In the genomic region with DNA sequence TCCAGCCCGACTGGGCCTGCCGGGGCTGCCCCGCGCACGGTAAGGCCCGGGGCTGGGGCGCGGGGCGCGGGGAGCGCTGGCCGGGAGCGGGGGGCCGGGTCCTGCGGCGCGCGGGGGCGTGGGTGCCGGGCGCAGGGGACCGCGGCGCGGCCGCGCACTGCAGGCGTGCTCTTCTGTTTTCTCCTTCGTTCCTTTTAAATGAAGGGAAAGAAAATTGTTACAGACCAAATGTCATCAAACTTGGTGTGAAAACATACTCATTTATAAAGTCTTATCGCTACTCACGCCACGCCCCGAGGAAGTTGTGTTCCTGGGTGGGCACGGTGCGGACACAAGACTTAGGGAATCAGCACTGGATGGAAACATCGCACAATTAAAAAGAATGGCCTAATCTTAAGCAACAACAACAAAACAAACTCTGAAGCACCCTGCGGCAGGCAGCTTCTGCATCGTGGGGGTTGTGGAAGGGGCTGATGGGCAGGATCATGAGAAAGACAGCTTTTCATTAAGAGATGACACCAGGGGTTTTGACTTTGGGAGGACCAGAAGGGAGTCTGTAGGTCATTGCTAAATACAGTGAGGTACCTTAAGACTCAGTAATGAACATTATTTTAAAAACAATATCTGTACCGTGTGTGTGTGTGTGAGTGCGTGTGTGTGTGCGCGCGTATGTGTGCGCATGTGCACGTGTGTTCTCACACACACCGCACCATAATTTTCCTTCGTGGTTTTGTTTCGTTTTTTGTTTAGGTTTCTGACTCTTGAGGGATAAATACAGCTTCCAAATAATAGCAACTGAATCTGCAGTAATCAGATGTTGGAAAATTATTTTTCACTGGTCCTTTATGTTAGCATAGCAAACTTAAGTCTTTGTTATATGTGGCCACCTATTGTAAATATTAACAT, we compare ENCODE assay signal across 12 cellular contexts. TPM values are rescaled to one million over a fixed set of nuclear protein-coding genes. Genes with fewer than 3 reads are reported as not detected.
A peak's percentile ranks its signal among the peaks of the same experiment; 100 is the strongest.
DNase-seq lines count a peak whose midpoint lies in the region; ATAC-seq and TF ChIP-seq lines count a peak whose summit lies in the region.
"Had no signal": no experiment of that assay in that cellular context is flagged by ENCODE, and none has a peak within 500 bp of the region (broad histone marks: within the 10 kb centered on the region; RNA-seq: fewer than 3 reads in every experiment).

No MANE protein-coding gene starts in this region.

- H3K4me3 Mint-ChIP-seq in stimulated activated effector memory CD8-positive, alpha-beta T cell treated with anti-CD3 and anti-CD28 coated beads, Interleukin-12 subunit alpha, Interleukin-12 subunit beta, amount 100 ng/mL, for 72 hours: peak overlapping the region; percentile 24
- H3K4me3 Mint-ChIP-seq: activated B cell treated with CpG ODN at 0.5 μM for 24 hours; activated naive CD4-positive, alpha-beta T cell treated with anti-CD3 and anti-CD28 coated beads for 36 hours had no signal

- no peak for TF ChIP-seq POLR2A in spleen (IDR thresholded peaks at IDR 0.05)

- DNase-seq in MG63 (no peak), astrocyte of the spinal cord (ENCODE audit: low read depth, low spot score) (peak; percentile 33), left kidney (ENCODE audit: low read depth, low spot score) (peak; percentile 39), spleen (no peak)
- no peak for DNase-seq in stimulated activated effector memory CD8-positive, alpha-beta T cell treated with anti-CD3 and anti-CD28 coated beads, Interleukin-12 subunit alpha, Interleukin-12 subunit beta, amount 100 ng/mL, for 72 hours (ENCODE audit: low spot score in 2 of 2)
- DNase-seq: activated B cell treated with CpG ODN at 0.5 μM for 24 hours; activated naive CD4-positive, alpha-beta T cell treated with anti-CD3 and anti-CD28 coated beads for 36 hours; OCI-M1 had no signal

- peaks cover 0 to 7% (median 0%) of the 10 kb centered on the region in 6 donors for H3K4me1 ChIP-seq in spleen

- H3K27me3 ChIP-seq in MG63: peaks cover 11% of the 10 kb centered on the region
- peaks cover 0 to 79% (median 25%) of the 10 kb centered on the region in 7 donors for H3K27me3 ChIP-seq in spleen (replicated peaks in 1 of 7)

- no peak overlapping the region for H3K27ac ChIP-seq in spleen
- H3K27ac ChIP-seq: KMS-11 had no signal

- H3K9me3 Mint-ChIP-seq in stimulated activated effector memory CD8-positive, alpha-beta T cell treated with anti-CD3 and anti-CD28 coated beads, Interleukin-12 subunit alpha, Interleukin-12 subunit beta, amount 100 ng/mL, for 72 hours: no peaks in the 10 kb centered on the region
- H3K9me3 Mint-ChIP-seq: activated B cell treated with CpG ODN at 0.5 μM for 24 hours; activated naive CD4-positive, alpha-beta T cell treated with anti-CD3 and anti-CD28 coated beads for 36 hours had no signal

- in situ Hi-C loops in astrocyte of the spinal cord (cut with HindIII; ENCODE audit: low sequenced_read_pairs): no loop called here

- no peaks in the 10 kb centered on the region for H3K4me1 Mint-ChIP-seq in stimulated activated effector memory CD8-positive, alpha-beta T cell treated with anti-CD3 and anti-CD28 coated beads, Interleukin-12 subunit alpha, Interleukin-12 subunit beta, amount 100 ng/mL, for 72 hours

- no peak overlapping the region for H3K27ac Mint-ChIP-seq in stimulated activated effector memory CD8-positive, alpha-beta T cell treated with anti-CD3 and anti-CD28 coated beads, Interleukin-12 subunit alpha, Interleukin-12 subunit beta, amount 100 ng/mL, for 72 hours
- H3K27ac Mint-ChIP-seq: activated B cell treated with CpG ODN at 0.5 μM for 24 hours; activated naive CD4-positive, alpha-beta T cell treated with anti-CD3 and anti-CD28 coated beads for 36 hours had no signal

- no peak for TF ChIP-seq CTCF in astrocyte of the spinal cord (IDR thresholded peaks at IDR 0.05; ENCODE audit: low read depth, low read length)
- no peak for TF ChIP-seq CTCF in spleen (IDR thresholded peaks at IDR 0.05 in 8 of 11, conservative IDR thresholded peaks at IDR 0.05 in 3 of 11)

- no peaks in the 10 kb centered on the region for H3K36me3 Mint-ChIP-seq in stimulated activated effector memory CD8-positive, alpha-beta T cell treated with anti-CD3 and anti-CD28 coated beads, Interleukin-12 subunit alpha, Interleukin-12 subunit beta, amount 100 ng/mL, for 72 hours

- WGBS in spleen, 5 donors: 8 to 16% (median 11%) methylated on average over 46 to 48 of the region's 48 CpGs

- peak; percentile 36 for ATAC-seq in stimulated activated effector memory CD8-positive, alpha-beta T cell treated with anti-CD3 and anti-CD28 coated beads, Interleukin-12 subunit alpha, Interleukin-12 subunit beta, amount 100 ng/mL, for 72 hours
- no peak for ATAC-seq in HG03520 (IDR thresholded peaks at IDR 0.05; ENCODE audit: unreplicated experiment)
- ATAC-seq in GM18909 (IDR thresholded peaks at IDR 0.05; ENCODE audit: poor library complexity, unreplicated experiment): no peak
- ATAC-seq in HG02973 (IDR thresholded peaks at IDR 0.05; ENCODE audit: unreplicated experiment): no peak

- intact Hi-C loops in spleen (cut with DNase I; ENCODE audit: low total_unique reads): no loop called here

- H3K4me3 ChIP-seq in MG63 (peak overlapping the region; percentile 24), astrocyte of the spinal cord (ENCODE audit: low read depth, low read length) (peak overlapping the region; percentile 52), spleen (peak overlapping the region in 4 of 8 donors; percentile 28 to 63 (median 35))

- H3K9me3 ChIP-seq in MG63: no peaks in the 10 kb centered on the region
- H3K9me3 ChIP-seq in spleen: no peaks in the 10 kb centered on the region

- H3K36me3 ChIP-seq in MG63: no peaks in the 10 kb centered on the region
- no peaks in the 10 kb centered on the region for H3K36me3 ChIP-seq in spleen

RNA-seq across cellular contexts. Expression of a gene that starts 0.5 kb away (rescaled TPM):
- total RNA-seq in MG63 (2014; rRNA removed; shearing (Covaris generic); ENCODE audit: low replicate concordance): 0.02 and 0.10 TPM in 2 replicates
- total RNA-seq in spleen: under 1 TPM in 6 of 7 donors, not detected in 1; 0.05 to 0.34 (median 0.19) TPM
- under 1 TPM; 0.02 to 0.03 (median 0.02) TPM for polyA plus RNA-seq in spleen
- total RNA-seq: activated B cell treated with CpG ODN at 0.5 μM for 24 hours; activated naive CD4-positive, alpha-beta T cell treated with anti-CD3 and anti-CD28 coated beads for 36 hours had no signal

Comparison
In these comparisons a context has a peak if more than half of its experiments do, and no peak if none do; other contexts are left out.
1. DNase-seq: peak in astrocyte of the spinal cord (single experiment) and left kidney (single experiment); none in MG63 (single experiment), stimulated activated effector memory CD8-positive, alpha-beta T cell treated with anti-CD3 and anti-CD28 coated beads, Interleukin-12 subunit alpha, Interleukin-12 subunit beta, amount 100 ng/mL, for 72 hours (0 of 2) and spleen (single experiment).